30 cellular contexts compared by ENCODE assay signal in the genomic region with DNA sequence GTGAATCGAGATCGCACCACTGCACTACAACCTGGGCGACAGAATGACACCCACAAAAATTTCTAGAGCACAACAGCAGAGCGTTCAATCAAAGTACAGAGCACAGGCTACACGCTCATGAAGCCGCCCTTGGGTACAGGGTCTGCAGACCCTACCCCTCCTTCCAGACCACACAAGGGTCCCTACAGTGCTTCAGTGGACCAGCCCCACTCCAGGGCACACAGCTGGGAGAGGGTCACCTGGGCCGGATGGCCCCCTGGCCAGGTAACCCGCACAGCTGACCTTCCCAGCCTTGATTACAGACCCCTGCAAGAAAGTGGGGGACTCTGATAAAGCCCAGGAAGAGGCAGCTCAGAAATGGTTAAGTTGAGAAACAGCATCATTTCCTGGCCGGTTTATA.
"Had no signal": no experiment of that assay in that cellular context is flagged by ENCODE, and none has a peak within 500 bp of the region (broad histone marks: within the 10 kb centered on the region; RNA-seq: fewer than 3 reads in every experiment).

No MANE protein-coding gene starts in this region.

- H3K4me1 Mint-ChIP-seq: activated naive CD8-positive, alpha-beta T cell treated with anti-CD3 and anti-CD28 coated beads for 36 hours; natural killer cell; stimulated activated effector memory CD8-positive, alpha-beta T cell treated with anti-CD3 and anti-CD28 coated beads, Interleukin-12 subunit alpha, Interleukin-12 subunit beta, amount 100 ng/mL, for 72 hours had no signal

- H3K27ac Mint-ChIP-seq: activated CD4-positive, alpha-beta memory T cell treated with anti-CD3 and anti-CD28 coated beads for 36 hours; activated naive CD4-positive, alpha-beta T cell treated with anti-CD3 and anti-CD28 coated beads for 36 hours; activated naive CD8-positive, alpha-beta T cell treated with anti-CD3 and anti-CD28 coated beads for 36 hours; activated T-helper 1 cell treated with anti-CD3 and anti-CD28 coated beads, Interleukin-12 subunit alpha, Interleukin-12 subunit beta, Interleukin-2, Interleukin-4 antibody, amounts not matched to agents 30 ng/mL and 10 ng/mL and 1 ng/mL, durations not matched to agents 14 hours and 24 hours and 36 hours; natural killer cell; stimulated activated effector memory CD8-positive, alpha-beta T cell treated with anti-CD3 and anti-CD28 coated beads, Interleukin-12 subunit alpha, Interleukin-12 subunit beta, amount 100 ng/mL, for 72 hours; stimulated activated naive CD8-positive, alpha-beta T cell treated with anti-CD3 and anti-CD28 coated beads, Interleukin-15, Interleukin-2, amounts not matched to agents 100 ng/mL and 50 ng/mL, for 24 hours had no signal

- H3K9me3 ChIP-seq: adrenal gland, gastrocnemius medialis, sigmoid colon, thoracic aorta, uterus had no signal

- H3K36me3 ChIP-seq: adrenal gland, cardiac muscle cell, gastrocnemius medialis, sigmoid colon, thoracic aorta, uterus, WERI-Rb-1 had no signal

- H3K4me3 Mint-ChIP-seq: activated CD4-positive, alpha-beta memory T cell treated with anti-CD3 and anti-CD28 coated beads for 36 hours; activated naive CD4-positive, alpha-beta T cell treated with anti-CD3 and anti-CD28 coated beads for 36 hours; activated naive CD8-positive, alpha-beta T cell treated with anti-CD3 and anti-CD28 coated beads for 36 hours; activated T-helper 1 cell treated with anti-CD3 and anti-CD28 coated beads, Interleukin-12 subunit alpha, Interleukin-12 subunit beta, Interleukin-2, Interleukin-4 antibody, amounts not matched to agents 30 ng/mL and 10 ng/mL and 1 ng/mL, durations not matched to agents 14 hours and 24 hours and 36 hours; natural killer cell; stimulated activated effector memory CD8-positive, alpha-beta T cell treated with anti-CD3 and anti-CD28 coated beads, Interleukin-12 subunit alpha, Interleukin-12 subunit beta, amount 100 ng/mL, for 72 hours; stimulated activated naive CD8-positive, alpha-beta T cell treated with anti-CD3 and anti-CD28 coated beads, Interleukin-15, Interleukin-2, amounts not matched to agents 100 ng/mL and 50 ng/mL, for 24 hours; type B pancreatic cell had no signal

- H3K27me3 ChIP-seq: adrenal gland, cardiac muscle cell, gastrocnemius medialis, sigmoid colon, uterus had no signal

- H3K4me1 ChIP-seq: uterus had no signal

- H3K9me3 Mint-ChIP-seq: activated CD4-positive, alpha-beta memory T cell treated with anti-CD3 and anti-CD28 coated beads for 36 hours; activated naive CD4-positive, alpha-beta T cell treated with anti-CD3 and anti-CD28 coated beads for 36 hours; activated naive CD8-positive, alpha-beta T cell treated with anti-CD3 and anti-CD28 coated beads for 36 hours; activated T-helper 1 cell treated with anti-CD3 and anti-CD28 coated beads, Interleukin-12 subunit alpha, Interleukin-12 subunit beta, Interleukin-2, Interleukin-4 antibody, amounts not matched to agents 30 ng/mL and 10 ng/mL and 1 ng/mL, durations not matched to agents 14 hours and 24 hours and 36 hours; brain; natural killer cell; stimulated activated effector memory CD8-positive, alpha-beta T cell treated with anti-CD3 and anti-CD28 coated beads, Interleukin-12 subunit alpha, Interleukin-12 subunit beta, amount 100 ng/mL, for 72 hours; stimulated activated naive CD8-positive, alpha-beta T cell treated with anti-CD3 and anti-CD28 coated beads, Interleukin-15, Interleukin-2, amounts not matched to agents 100 ng/mL and 50 ng/mL, for 24 hours; type B pancreatic cell had no signal

- H3K27ac ChIP-seq: coronary artery, dorsolateral prefrontal cortex, sigmoid colon, thoracic aorta had no signal

- ATAC-seq: activated CD4-positive, CD25-positive, alpha-beta regulatory T cell treated with anti-CD3 and anti-CD28 coated beads, Interleukin-2, amount 50 U/mL, for 24 hours; gastrocnemius medialis; natural killer cell; stimulated activated effector memory CD8-positive, alpha-beta T cell treated with anti-CD3 and anti-CD28 coated beads, Interleukin-12 subunit alpha, Interleukin-12 subunit beta, amount 100 ng/mL, for 72 hours had no signal

- H3K36me3 Mint-ChIP-seq: activated CD4-positive, alpha-beta memory T cell treated with anti-CD3 and anti-CD28 coated beads for 36 hours; activated naive CD8-positive, alpha-beta T cell treated with anti-CD3 and anti-CD28 coated beads for 36 hours; brain; natural killer cell; stimulated activated effector memory CD8-positive, alpha-beta T cell treated with anti-CD3 and anti-CD28 coated beads, Interleukin-12 subunit alpha, Interleukin-12 subunit beta, amount 100 ng/mL, for 72 hours; type B pancreatic cell had no signal

- DNase-seq: activated CD4-positive, alpha-beta memory T cell treated with anti-CD3 and anti-CD28 coated beads for 36 hours; activated CD4-positive, alpha-beta T cell treated with anti-CD3 and anti-CD28 coated beads for 48 hours; activated CD8-positive, alpha-beta memory T cell treated with anti-CD3 and anti-CD28 coated beads, Interleukin-2, amount 50 U/mL, for 4 hours; activated effector memory CD4-positive, alpha-beta T cell treated with anti-CD3 and anti-CD28 coated beads, Interleukin-2, amount 50 U/mL, for 16 hours; activated naive CD4-positive, alpha-beta T cell treated with anti-CD3 and anti-CD28 coated beads for 36 hours; activated naive CD8-positive, alpha-beta T cell treated with anti-CD3 and anti-CD28 coated beads for 36 hours; activated T-cell treated with anti-CD3 and anti-CD28 coated beads, Interleukin-2, amount 50 U/mL, for 1 hour; adrenal gland; aorta; cerebellar nuclear complex; dorsolateral prefrontal cortex; effector memory CD4-positive, alpha-beta T cell; erythroblast; gastrocnemius medialis; natural killer cell; sigmoid colon; small intestine; stimulated activated CD4-positive, alpha-beta T cell treated with anti-CD3 and anti-CD28 coated beads, Interleukin-4, amount 100 ng/mL, for 24 hours; T-helper 9 cell; uterus had no signal

- H3K4me3 ChIP-seq: adrenal gland, cardiac muscle cell, coronary artery, dorsolateral prefrontal cortex, gastrocnemius medialis, sigmoid colon, thoracic aorta, uterus had no signal

- H3K27me3 Mint-ChIP-seq: activated naive CD8-positive, alpha-beta T cell treated with anti-CD3 and anti-CD28 coated beads for 36 hours; stimulated activated naive CD8-positive, alpha-beta T cell treated with anti-CD3 and anti-CD28 coated beads, Interleukin-15, Interleukin-2, amounts not matched to agents 100 ng/mL and 50 ng/mL, for 24 hours; type B pancreatic cell had no signal
